In the genomic region with DNA sequence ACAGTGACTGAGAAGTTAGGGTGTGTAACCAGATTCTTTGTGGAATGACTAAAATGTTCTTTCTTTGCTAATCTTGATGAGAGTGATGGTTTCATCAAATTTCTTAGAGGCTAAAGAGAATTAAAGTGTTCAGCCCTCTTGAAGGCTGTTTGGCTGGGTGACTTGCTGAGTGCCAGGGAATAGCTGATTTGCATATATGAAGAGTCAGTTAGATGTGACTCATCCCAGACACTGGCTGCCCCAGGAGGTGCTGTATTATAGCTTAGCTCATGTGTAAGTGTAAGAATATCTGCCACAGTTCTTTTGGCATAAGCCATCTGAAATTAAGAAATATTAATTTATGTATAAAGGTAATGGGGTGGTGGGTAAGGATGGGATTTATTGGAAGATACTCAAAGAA, we compare ENCODE assay signal across 8 cellular contexts.
DNase-seq lines count a peak whose midpoint lies in the region; ATAC-seq and TF ChIP-seq lines count a peak whose summit lies in the region.

No MANE protein-coding gene starts in this region.

- H3K9ac ChIP-seq in neural progenitor cell, result no peak overlapping the region

- peaks cover 37% of the 10 kb centered on the region for H3K4me1 Mint-ChIP-seq in neural progenitor cell
- H3K4me1 Mint-ChIP-seq in activated CD4-positive, alpha-beta T cell treated with anti-CD3 and anti-CD28 coated beads for 36 hours, result no peaks in the 10 kb centered on the region

- no peak for TF ChIP-seq CTCF in neural progenitor cell (IDR thresholded peaks at IDR 0.05)

- no peaks in the 10 kb centered on the region for H3K36me3 Mint-ChIP-seq in neural progenitor cell
- H3K36me3 Mint-ChIP-seq in activated CD4-positive, alpha-beta T cell treated with anti-CD3 and anti-CD28 coated beads for 36 hours (ENCODE audit: low read depth), result no peaks in the 10 kb centered on the region

- ATAC-seq in GM18868 (IDR thresholded peaks at IDR 0.05; ENCODE audit: unreplicated experiment) (peak; percentile 93), HG03460 (IDR thresholded peaks at IDR 0.05; ENCODE audit: unreplicated experiment) (no peak)
- ATAC-seq in activated CD4-positive, alpha-beta T cell treated with anti-CD3 and anti-CD28 coated beads for 36 hours, result no peak

- CTCF ChIA-PET in activated CD4-positive, alpha-beta T cell treated with anti-CD3 and anti-CD28 coated beads for 36 hours (lab: Charles Lee), result no interaction called here

- H3K4me1 ChIP-seq in neural progenitor cell, result peaks cover 22% of the 10 kb centered on the region

- peak overlapping the region; percentile 34 for H3K4me2 ChIP-seq in neural progenitor cell

- no peak overlapping the region for H3K27ac ChIP-seq in neural progenitor cell

- DNase-seq in HK-2 (ENCODE audit: unreplicated experiment) (peak; percentile 40), amniotic epithelial cell (ENCODE audit: low read depth) (peak; percentile 48), neural progenitor cell (ENCODE audit: low spot score) (no peak), SHP77 treated with DMSO at 0.1 percent for 48 hours (lab: John Stamatoyannopoulos, UW) (no peak)
- no peak for DNase-seq in effector CD8-positive, alpha-beta T cell (lab: John Stamatoyannopoulos, UW)
- no peak for DNase-seq in activated CD4-positive, alpha-beta T cell treated with anti-CD3 and anti-CD28 coated beads for 36 hours

- H3F3A ChIP-seq in neural progenitor cell (ENCODE audit: low read depth), result no peaks in the 10 kb centered on the region

- no peak overlapping the region for H3K4me3 ChIP-seq in neural progenitor cell

- H4K20me1 ChIP-seq in neural progenitor cell (ENCODE audit: low read depth), result no peaks in the 10 kb centered on the region

- no peak overlapping the region for H3K27ac Mint-ChIP-seq in neural progenitor cell
- no peak overlapping the region for H3K27ac Mint-ChIP-seq in activated CD4-positive, alpha-beta T cell treated with anti-CD3 and anti-CD28 coated beads for 36 hours

- H3K36me3 ChIP-seq in neural progenitor cell, result no peaks in the 10 kb centered on the region

- H3K4me3 Mint-ChIP-seq in neural progenitor cell, result no peak overlapping the region
- no peak overlapping the region for H3K4me3 Mint-ChIP-seq in activated CD4-positive, alpha-beta T cell treated with anti-CD3 and anti-CD28 coated beads for 36 hours

- H3K27me3 ChIP-seq in neural progenitor cell, result no peaks in the 10 kb centered on the region

- H3K9me3 Mint-ChIP-seq in neural progenitor cell, result no peaks in the 10 kb centered on the region
- no peaks in the 10 kb centered on the region for H3K9me3 Mint-ChIP-seq in activated CD4-positive, alpha-beta T cell treated with anti-CD3 and anti-CD28 coated beads for 36 hours (ENCODE audit: low read depth)

- H2AFZ ChIP-seq in neural progenitor cell (replicated peaks), result no peak overlapping the region

- POLR2A ChIA-PET in activated CD4-positive, alpha-beta T cell treated with anti-CD3 and anti-CD28 coated beads for 36 hours (lab: Charles Lee), result no interaction called here

- intact Hi-C loops in activated CD4-positive, alpha-beta T cell treated with anti-CD3 and anti-CD28 coated beads for 36 hours (cut with DNase I, micrococcal nuclease), result no loop called here

- no peaks in the 10 kb centered on the region for H3K9me3 ChIP-seq in neural progenitor cell (ENCODE audit: low read depth)

- H3K79me2 ChIP-seq in neural progenitor cell (ENCODE audit: low read depth), result no peaks in the 10 kb centered on the region

- H3K27me3 Mint-ChIP-seq in neural progenitor cell (ENCODE audit: insufficient read depth, low read depth), result no peaks in the 10 kb centered on the region
- H3K27me3 Mint-ChIP-seq in activated CD4-positive, alpha-beta T cell treated with anti-CD3 and anti-CD28 coated beads for 36 hours, result no peaks in the 10 kb centered on the region

Comparison
In these comparisons a context has a peak if more than half of its experiments do, and no peak if none do; other contexts are left out.
1. DNase-seq: peak in HK-2 (single experiment) and amniotic epithelial cell (single experiment); none in neural progenitor cell (single experiment), SHP77 treated with DMSO at 0.1 percent for 48 hours (single experiment), effector CD8-positive, alpha-beta T cell (single experiment) and activated CD4-positive, alpha-beta T cell treated with anti-CD3 and anti-CD28 coated beads for 36 hours (single experiment).